Comparison of ENCODE assay signal across 25 cellular contexts in genomic region chr5:122258241-122258640, GRCh38. TPM values are rescaled to one million over a fixed set of nuclear protein-coding genes. Genes with fewer than 3 reads are reported as not detected.
DNase-seq lines count a peak whose midpoint lies in the region; ATAC-seq, FAIRE-seq and TF ChIP-seq lines count a peak whose summit lies in the region.
"Had no signal": no experiment of that assay in that cellular context is flagged by ENCODE, and none has a peak within 500 bp of the region (broad histone marks: within the 10 kb centered on the region; RNA-seq: fewer than 3 reads in every experiment).

No MANE protein-coding gene starts in this region.

- peaks cover 30% of the 10 kb centered on the region for H3K4me1 Mint-ChIP-seq in MCF 10A (ENCODE audit: insufficient read depth, unreplicated experiment)

- peak; percentile 40; the same call in 2 of the 3 replicates for ATAC-seq in RWPE2 (ENCODE audit: low read depth)
- ATAC-seq: A549, HCT116 had no signal

- H3K27me3 ChIP-seq in breast epithelium (no peaks in the 10 kb centered on the region), RWPE2 (ENCODE audit: insufficient read depth, poor library complexity, severe bottlenecking) (no peaks in the 10 kb centered on the region), dorsolateral prefrontal cortex (peaks cover 0 to 4% (median 0%) of the 10 kb centered on the region in 45 donors)

- no TSS peak for BruUV-seq in MCF 10A (replicated peaks; lab: Mats Ljungman, UMichigan)

- no peak for TF ChIP-seq POLR2A in breast epithelium (IDR thresholded peaks at IDR 0.05)

- H3K27me3 Mint-ChIP-seq in MCF 10A (ENCODE audit: insufficient read depth, unreplicated experiment) = no peaks in the 10 kb centered on the region

- H3K27ac ChIP-seq in breast epithelium = no peak overlapping the region
- no peak overlapping the region for H3K27ac ChIP-seq in RWPE2 (ENCODE audit: poor library complexity, severe bottlenecking)
- H3K27ac ChIP-seq in dorsolateral prefrontal cortex = no peak overlapping the region
- H3K27ac ChIP-seq: 22Rv1, A549, C4-2B had no signal

- H3K4me1 ChIP-seq in breast epithelium (no peaks in the 10 kb centered on the region), RWPE2 (ENCODE audit: insufficient read depth, poor library complexity, severe bottlenecking) (no peaks in the 10 kb centered on the region)
- H3K4me1 ChIP-seq: A549, Caco-2 had no signal

- H3K4me3 Mint-ChIP-seq in MCF 10A (ENCODE audit: unreplicated experiment) = no peak overlapping the region
- H3K4me3 Mint-ChIP-seq: CD4-positive, alpha-beta T cell; HFFc6 had no signal

- TF ChIP-seq CTCF in MCF 10A (IDR thresholded peaks at IDR 0.05; ENCODE audit: unreplicated experiment) (no peak), breast epithelium (IDR thresholded peaks at IDR 0.05) (no peak), RWPE2 (IDR thresholded peaks at IDR 0.05; ENCODE audit: poor library complexity, severe bottlenecking) (no peak), epithelial cell of esophagus (IDR thresholded peaks at IDR 0.05; ENCODE audit: insufficient read depth, low read depth, low read length, missing control alignments) (no peak), dorsolateral prefrontal cortex (IDR thresholded peaks at IDR 0.05 in 54 of 56, conservative IDR thresholded peaks at IDR 0.05 in 2 of 56; ENCODE audit: low read depth in 1 of 56, partially characterized antibody in 56 of 56) (no peak)

- H3K4me3 ChIP-seq in breast epithelium = no peak overlapping the region
- no peak overlapping the region for H3K4me3 ChIP-seq in RWPE2 (ENCODE audit: severe bottlenecking)
- no peak overlapping the region for H3K4me3 ChIP-seq in epithelial cell of esophagus (ENCODE audit: low read length)
- H3K4me3 ChIP-seq in dorsolateral prefrontal cortex = no peak overlapping the region
- H3K4me3 ChIP-seq: A549 had no signal

- no peaks in the 10 kb centered on the region for H3K36me3 ChIP-seq in breast epithelium
- no peaks in the 10 kb centered on the region for H3K36me3 ChIP-seq in RWPE2 (ENCODE audit: low read depth)

- FAIRE-seq in GM19239 (lab: Jason Lieb, UNC) = no peak
- FAIRE-seq: A549, GM12892, GM18507, HTR-8/SVneo had no signal

- H3K9me3 ChIP-seq in breast epithelium (peaks cover 10 to 21% of the 10 kb centered on the region in 2 donors), RWPE2 (ENCODE audit: severe bottlenecking) (peaks cover 3% of the 10 kb centered on the region)

- no peaks in the 10 kb centered on the region for H3K36me3 Mint-ChIP-seq in MCF 10A (ENCODE audit: insufficient read depth, unreplicated experiment)

- DNase-seq in MCF 10A (ENCODE audit: unreplicated experiment) = peak; percentile 74
- DNase-seq in breast epithelium (ENCODE audit: low spot score in 2 of 2) = no peak
- no peak for DNase-seq in RWPE2 (ENCODE audit: low spot score)
- DNase-seq in epithelial cell of esophagus (ENCODE audit: low read depth) = peak; percentile 16
- no peak for DNase-seq in NCI-H82 (lab: John Stamatoyannopoulos, UW)
- no peak for DNase-seq in GM19239 (ENCODE audit: insufficient read length, low spot score)
- no peak for DNase-seq in NCI-H1105 (lab: John Stamatoyannopoulos, UW)
- DNase-seq in dorsolateral prefrontal cortex = no peak
- DNase-seq: AML-193; Caco-2; CD4-positive, alpha-beta T cell; DMS153; DMS79 treated with DMSO at 0.1 percent for 48 hours; GDM1; GOT3; H7; HFFc6; IMR-90 had no signal

- POLR2A ChIA-PET in MCF 10A (lab: Yijun Ruan, JAX) = interaction anchor here (0.5 kb wide), 1 partner anchor 528 kb away, joined by 3 read pairs; no protein-coding TSS in a partner anchor

- intact Hi-C loops in MCF 10A (cut with micrococcal nuclease) = no loop called here
- intact Hi-C loops in breast epithelium (cut with DNase I; ENCODE audit: low total_unique reads) = no loop called here
- intact Hi-C loops in dorsolateral prefrontal cortex (cut with DNase I) = no loop called here

- H3K27ac Mint-ChIP-seq in MCF 10A (ENCODE audit: low read depth, unreplicated experiment) = no peak overlapping the region
- H3K27ac Mint-ChIP-seq: CD4-positive, alpha-beta T cell; HFFc6 had no signal

- H3K9me3 Mint-ChIP-seq in MCF 10A (ENCODE audit: unreplicated experiment) = peaks cover 18% of the 10 kb centered on the region

- CTCF ChIA-PET in MCF 10A (lab: Yijun Ruan, JAX) = interaction anchor here (0.6 to 4.5 kb wide), 5 partner anchors 15 to 298 kb away, joined by 3 to 32 read pairs (median 3); no protein-coding TSS in a partner anchor

RNA-seq across cellular contexts. Expression of gene SNCAIP, which starts 53.8 kb away (rescaled TPM):
- total RNA-seq in MCF 10A (2022) (0.12 and 0.21 TPM in 2 replicates), breast epithelium (10 to 100 TPM in 2 of 3 donors, 1 to 10 TPM in 1; 9.8 to 15.4 (median 10.9) TPM), dorsolateral prefrontal cortex (10 to 100 TPM in 27 of 120 experiments, 1 to 10 TPM in 93; 3.0 to 16.7 (median 7.8) TPM)
- total RNA-seq: CD4-positive, alpha-beta T cell had no signal

Comparison
In these comparisons a context has a peak if more than half of its experiments do, and no peak if none do; other contexts are left out.
1. DNase-seq: peak in MCF 10A (single experiment) and epithelial cell of esophagus (single experiment); none in breast epithelium (0 of 2), RWPE2 (single experiment), NCI-H82 (single experiment), GM19239 (single experiment), NCI-H1105 (single experiment) and dorsolateral prefrontal cortex (0 of 10).